Comparison of ENCODE assay signal across 21 cellular contexts in the genomic region with DNA sequence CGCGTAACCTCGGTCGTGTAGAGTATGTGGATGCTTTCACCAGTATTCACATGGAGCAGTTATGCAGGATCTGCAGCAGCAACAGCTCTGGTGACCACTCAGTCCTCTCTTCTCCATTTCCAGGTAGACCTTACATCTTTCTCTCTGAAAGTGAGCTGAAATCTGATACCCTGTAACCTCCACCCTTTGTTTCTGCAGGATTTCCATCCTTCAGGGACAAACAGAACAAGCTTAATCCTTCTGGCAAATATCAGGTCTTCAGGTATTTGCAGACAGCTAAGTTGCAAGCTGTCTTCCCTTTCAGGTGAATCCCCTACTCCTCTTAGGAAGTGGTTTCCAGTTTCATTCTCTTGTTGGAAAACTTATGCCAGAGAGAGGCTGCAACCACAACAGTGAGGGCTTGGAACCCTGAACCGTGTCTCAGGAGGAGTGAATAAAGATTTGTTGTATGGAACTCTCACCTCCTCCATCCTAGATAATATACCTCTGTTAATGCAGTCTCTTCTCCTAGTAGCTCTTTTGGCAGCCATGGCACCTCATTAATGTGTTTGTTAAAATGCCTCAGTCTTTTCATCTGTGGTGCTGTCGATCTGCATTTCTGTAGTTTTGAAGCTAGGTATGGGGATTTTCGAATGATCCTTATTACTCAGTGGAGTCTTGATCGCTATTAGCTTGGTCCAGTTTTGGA.
A peak's percentile ranks its signal among the peaks of the same experiment; 100 is the strongest.
DNase-seq lines count a peak whose midpoint lies in the region; ATAC-seq and TF ChIP-seq lines count a peak whose summit lies in the region.
"Had no signal": no experiment of that assay in that cellular context is flagged by ENCODE, and none has a peak within 500 bp of the region (broad histone marks: within the 10 kb centered on the region; RNA-seq: fewer than 3 reads in every experiment).

No MANE protein-coding gene starts in this region.

- peaks cover 24 to 76% (median 49%) of the 10 kb centered on the region in 7 donors for H3K4me1 Mint-ChIP-seq in naive thymus-derived CD4-positive, alpha-beta T cell

- WGBS in heart right ventricle, 2 donors, result 79 to 83% methylated on average over 8 of the region's 8 CpGs

- CTCF ChIA-PET in naive thymus-derived CD4-positive, alpha-beta T cell (lab: Charles Lee), result interaction anchor here (0.6 kb wide), 1 partner anchor 188 kb away, joined by 3 read pairs; no protein-coding TSS in a partner anchor

- H3K9me3 Mint-ChIP-seq in naive thymus-derived CD4-positive, alpha-beta T cell, result peaks cover 0 to 4% (median 0%) of the 10 kb centered on the region in 11 donors
- H3K9me3 Mint-ChIP-seq: T-cell had no signal

- H3K27ac Mint-ChIP-seq in naive thymus-derived CD4-positive, alpha-beta T cell, result peak overlapping the region in 2 of 9 donors; percentile 37 to 51

- DNase-seq in NCI-H2171 treated with DMSO at 0.1 percent for 48 hours (lab: John Stamatoyannopoulos, UW) (peak; percentile 22), NCI-H2171 (lab: John Stamatoyannopoulos, UW) (no peak), H7 (peak; percentile 62), left kidney (ENCODE audit: low read depth, low spot score) (peak; percentile 60), heart right ventricle (no peak), mucosa of gallbladder (ENCODE audit: low spot score) (no peak)
- DNase-seq in naive thymus-derived CD4-positive, alpha-beta T cell, result no peak
- DNase-seq: activated CD4-positive, alpha-beta T cell treated with anti-CD3 and anti-CD28 coated beads for 48 hours; activated CD8-positive, alpha-beta memory T cell treated with anti-CD3 and anti-CD28 coated beads, Interleukin-2, amount 50 U/mL, for 4 hours; activated effector memory CD4-positive, alpha-beta T cell treated with anti-CD3 and anti-CD28 coated beads, Interleukin-2, amount 50 U/mL, for 16 hours; adrenal gland; colonic mucosa; KBM-7; lower lobe of right lung; NCI-H1694 treated with DMSO at 0.1 percent for 48 hours; retina; SHP77 treated with DMSO at 0.1 percent for 48 hours; substantia nigra; T-cell had no signal

- no peak overlapping the region for H3K4me3 Mint-ChIP-seq in naive thymus-derived CD4-positive, alpha-beta T cell
- H3K4me3 Mint-ChIP-seq: T-cell had no signal

- no peaks in the 10 kb centered on the region for H3K27me3 Mint-ChIP-seq in naive thymus-derived CD4-positive, alpha-beta T cell
- H3K27me3 Mint-ChIP-seq: T-cell had no signal

- POLR2A ChIA-PET in naive thymus-derived CD4-positive, alpha-beta T cell (lab: Charles Lee), result interaction anchor here (0.5 to 0.6 kb wide), 2 partner anchors 11 to 31 kb away, joined by 3 to 4 read pairs; no protein-coding TSS in a partner anchor

- TF ChIP-seq CTCF in VCaP (conservative IDR thresholded peaks at IDR 0.05), result no peak
- no peak for TF ChIP-seq CTCF in heart right ventricle (IDR thresholded peaks at IDR 0.05)

- H3K4me1 ChIP-seq in naive thymus-derived CD4-positive, alpha-beta T cell (ENCODE audit: control insufficient read depth in 2 of 2, insufficient read depth in 2 of 2, low read length in 2 of 2), result no peaks in the 10 kb centered on the region
- peaks cover 0 to 22% (median 0%) of the 10 kb centered on the region in 9 donors for H3K4me1 ChIP-seq in heart right ventricle
- H3K4me1 ChIP-seq: colonic mucosa had no signal

- intact Hi-C loops in naive thymus-derived CD4-positive, alpha-beta T cell (cut with micrococcal nuclease), result no loop called here
- intact Hi-C loops in heart right ventricle (cut with DNase I), result no loop called here

- peaks cover 0 to 50% (median 21%) of the 10 kb centered on the region in 5 donors for H3K36me3 Mint-ChIP-seq in naive thymus-derived CD4-positive, alpha-beta T cell

- H3K36me3 ChIP-seq in H7 (replicated peaks; ENCODE audit: control insufficient read depth, insufficient read depth, low read length) (no peaks in the 10 kb centered on the region), heart right ventricle (no peaks in the 10 kb centered on the region)
- peaks cover 0 to 8% (median 0%) of the 10 kb centered on the region in 3 experiments for H3K36me3 ChIP-seq in naive thymus-derived CD4-positive, alpha-beta T cell (ENCODE audit: control insufficient read depth in 2 of 3, insufficient read depth in 3 of 3, low read length in 3 of 3)
- H3K36me3 ChIP-seq: adrenal gland, colonic mucosa, lower lobe of right lung had no signal

- no peaks in the 10 kb centered on the region for H3K9me3 ChIP-seq in naive thymus-derived CD4-positive, alpha-beta T cell (ENCODE audit: control insufficient read depth in 2 of 3, low read length in 3 of 3)
- peaks cover 0 to 5% (median 0%) of the 10 kb centered on the region in 11 donors for H3K9me3 ChIP-seq in heart right ventricle
- H3K9me3 ChIP-seq: adrenal gland, colonic mucosa, lower lobe of right lung had no signal

- H3K27ac ChIP-seq in VCaP, result peak overlapping the region; percentile 41
- H3K27ac ChIP-seq in naive thymus-derived CD4-positive, alpha-beta T cell (ENCODE audit: low read depth, low read length), result no peak overlapping the region
- no peak overlapping the region for H3K27ac ChIP-seq in heart right ventricle
- H3K27ac ChIP-seq: adrenal gland; BLaER1 treated with 17β-estradiol and CSF1 and Interleukin-3, amounts not matched to agents 10 nM and 100 nM; colonic mucosa; lower lobe of right lung had no signal

- H3K4me3 ChIP-seq in H7 (ENCODE audit: insufficient read depth, low read depth, low read length) (no peak overlapping the region), heart right ventricle (no peak overlapping the region)
- H3K4me3 ChIP-seq in naive thymus-derived CD4-positive, alpha-beta T cell (ENCODE audit: low read length), result no peak overlapping the region
- H3K4me3 ChIP-seq: adrenal gland; BLaER1 treated with 17β-estradiol and CSF1 and Interleukin-3, amounts not matched to agents 10 nM and 100 nM; colonic mucosa; lower lobe of right lung had no signal

- ATAC-seq in naive thymus-derived CD4-positive, alpha-beta T cell, result no peak
- ATAC-seq in heart right ventricle, result no peak
- ATAC-seq: lower lobe of right lung, T-cell had no signal

- H3K27me3 ChIP-seq in H7 (ENCODE audit: control insufficient read depth, insufficient read depth, low read length) (no peaks in the 10 kb centered on the region), heart right ventricle (no peaks in the 10 kb centered on the region)
- no peaks in the 10 kb centered on the region for H3K27me3 ChIP-seq in naive thymus-derived CD4-positive, alpha-beta T cell (ENCODE audit: control insufficient read depth in 2 of 2, insufficient read depth in 2 of 2, low read length in 2 of 2)
- H3K27me3 ChIP-seq: adrenal gland; BLaER1 treated with 17β-estradiol and CSF1 and Interleukin-3, amounts not matched to agents 10 nM and 100 nM; colonic mucosa had no signal

Comparison
In these comparisons a context has a peak if more than half of its experiments do, and no peak if none do; other contexts are left out.
1. DNase-seq: peak in NCI-H2171 treated with DMSO at 0.1 percent for 48 hours (single experiment), H7 (single experiment) and left kidney (single experiment); none in NCI-H2171 (single experiment), naive thymus-derived CD4-positive, alpha-beta T cell (0 of 9), heart right ventricle (0 of 2) and mucosa of gallbladder (single experiment).